In genomic region chr12:12812605-12813119, GRCh38 we compare ENCODE assay signal across 9 cellular contexts. TPM values are rescaled to one million over a fixed set of nuclear protein-coding genes. Genes with fewer than 3 reads are reported as not detected.
DNase-seq lines count a peak whose midpoint lies in the region; ATAC-seq, FAIRE-seq and TF ChIP-seq lines count a peak whose summit lies in the region.
"Had no signal": no experiment of that assay in that cellular context is flagged by ENCODE, and none has a peak within 500 bp of the region (broad histone marks: within the 10 kb centered on the region; RNA-seq: fewer than 3 reads in every experiment).

No MANE protein-coding gene starts in this region.

- no peak overlapping the region for H3K56ac ChIP-seq in IMR-90 (ENCODE audit: extremely low read depth, insufficient read depth, low read length)

- no peak overlapping the region for H3K18ac ChIP-seq in IMR-90 (ENCODE audit: low read depth, low read length)

- peaks cover 5% of the 10 kb centered on the region for H3K9me1 ChIP-seq in IMR-90 (ENCODE audit: insufficient read depth, low read length)

- peak overlapping the region; percentile 93 to 98 (median 97) for H3K27ac Mint-ChIP-seq in CD4-positive, CD25-positive, alpha-beta regulatory T cell
- H3K27ac Mint-ChIP-seq in nephron, result peak overlapping the region; percentile 81 to 90 (median 86)

- H3K4ac ChIP-seq in IMR-90 (ENCODE audit: low read depth, low read length), result 0 out of 2 replicates have a peak overlapping the region, but pooled peaks have one; percentile 30

- H3K4me2 ChIP-seq in IMR-90 (ENCODE audit: low read depth, low read length) (no peak overlapping the region), mammary epithelial cell (ENCODE audit: insufficient read depth, low read depth, low read length) (no peak overlapping the region)

- H2AFZ ChIP-seq in IMR-90 (replicated peaks; ENCODE audit: low read length, poor library complexity) (peak overlapping the region; percentile 92), mammary epithelial cell (ENCODE audit: low read depth, low read length) (no peak overlapping the region)

- ATAC-seq in CD4-positive, CD25-positive, alpha-beta regulatory T cell (ENCODE audit: low read depth in 2 of 2), result no peak
- no peak for ATAC-seq in IMR-90 (ENCODE audit: low read depth)
- no peak for ATAC-seq in GM21528 (IDR thresholded peaks at IDR 0.05; ENCODE audit: low FRiP score, unreplicated experiment)
- no peak for ATAC-seq in HG02840 (IDR thresholded peaks at IDR 0.05; ENCODE audit: low FRiP score, unreplicated experiment)

- H4K8ac ChIP-seq in IMR-90 (ENCODE audit: low read depth in 2 of 2, low read length in 2 of 2), result peak overlapping the region; percentile 8 to 69; a peak in 2 of 4 replicates

- H3K23ac ChIP-seq in IMR-90 (ENCODE audit: low read depth, low read length), result no peak overlapping the region

- H2AK9ac ChIP-seq in IMR-90 (replicated peaks; ENCODE audit: low read depth, low read length, poor library complexity), result no peak overlapping the region

- FAIRE-seq in frontal cortex (lab: Jason Lieb, UNC), result no peak

- H3K9me3 ChIP-seq in CD4-positive, CD25-positive, alpha-beta regulatory T cell (ENCODE audit: control insufficient read depth in 2 of 2, low read length in 2 of 2), result no peaks in the 10 kb centered on the region
- no peaks in the 10 kb centered on the region for H3K9me3 ChIP-seq in IMR-90 (ENCODE audit: control insufficient read depth, insufficient read depth, low read length)
- H3K9me3 ChIP-seq in mammary epithelial cell (replicated peaks; ENCODE audit: insufficient read depth, low read length), result no peaks in the 10 kb centered on the region
- H3K9me3 ChIP-seq: ascending aorta had no signal

- CTCF ChIA-PET in IMR-90 (lab: Yijun Ruan, JAX) (interaction anchor here (0.8 to 1.0 kb wide), 2 partner anchors 20 to 163 kb away, joined by 3 to 4 read pairs; no protein-coding TSS in a partner anchor), mammary epithelial cell (lab: Charles Lee; ENCODE audit: low non-redundant PET) (no interaction called here)

- H3K27me3 ChIP-seq in CD4-positive, CD25-positive, alpha-beta regulatory T cell (ENCODE audit: control insufficient read depth, insufficient read depth, low read length), result no peaks in the 10 kb centered on the region
- H3K27me3 ChIP-seq in IMR-90 (ENCODE audit: control insufficient read depth, insufficient read depth, low read length) (no peaks in the 10 kb centered on the region), mammary epithelial cell (ENCODE audit: insufficient read depth, low read length) (no peaks in the 10 kb centered on the region)
- H3K27me3 ChIP-seq: ascending aorta had no signal

- TF ChIP-seq RAD21 in IMR-90 (IDR thresholded peaks at IDR 0.05; ENCODE audit: low read length), result no peak

- peak overlapping the region; percentile 93; the same call in 1 of the 3 replicates for H2BK15ac ChIP-seq in IMR-90 (ENCODE audit: low read depth, low read length)

- no peak for DNase-seq in CD4-positive, CD25-positive, alpha-beta regulatory T cell
- DNase-seq in IMR-90 (no peak), mammary epithelial cell (no peak), frontal cortex (ENCODE audit: low spot score in 2 of 2) (no peak), OCI-M1 (lab: John Stamatoyannopoulos, UW) (no peak)

- TF ChIP-seq CTCF in IMR-90 (conservative IDR thresholded peaks at IDR 0.05; ENCODE audit: low read depth, low read length) (no peak), mammary epithelial cell (conservative IDR thresholded peaks at IDR 0.05 in 1 of 2, IDR thresholded peaks at IDR 0.05 in 1 of 2; ENCODE audit: extremely low read depth in 1 of 2, insufficient read depth in 1 of 2, low read depth in 1 of 2, low read length in 2 of 2) (no peak), nephron (IDR thresholded peaks at IDR 0.05; ENCODE audit: unreplicated experiment in 3 of 3) (no peak)

- BruUV-seq in IMR-90 (replicated peaks; lab: Mats Ljungman, UMichigan), result no TSS peak
- no TSS peak for BruUV-seq in mammary epithelial cell (replicated peaks; lab: Mats Ljungman, UMichigan)

- H3K14ac ChIP-seq in IMR-90 (replicated peaks; ENCODE audit: low read depth, low read length), result no peak overlapping the region

- H3K79me1 ChIP-seq in IMR-90 (ENCODE audit: low read depth in 1 of 2, low read length in 2 of 2), result peaks cover 6 to 33% of the 10 kb centered on the region in 2 experiments; a peak in 3 of 4 replicates

- H4K20me1 ChIP-seq in IMR-90 (ENCODE audit: insufficient read depth, low read length), result no peaks in the 10 kb centered on the region
- H4K20me1 ChIP-seq in mammary epithelial cell (ENCODE audit: insufficient read depth, low read length), result no peaks in the 10 kb centered on the region

- 0 out of 2 replicates have a peak overlapping the region, but pooled peaks have one; percentile 50 for H2BK120ac ChIP-seq in IMR-90 (ENCODE audit: low read depth, low read length)

- H4K91ac ChIP-seq in IMR-90 (ENCODE audit: insufficient read depth, low read depth, low read length), result peak overlapping the region; percentile 45; the same call in 1 of the 2 replicates

- peak overlapping the region; percentile 51 for H2BK5ac ChIP-seq in IMR-90 (ENCODE audit: low read depth, low read length, poor library complexity, severe bottlenecking)

- H4K5ac ChIP-seq in IMR-90 (ENCODE audit: low read depth, low read length), result no peak overlapping the region

- peaks cover 16% of the 10 kb centered on the region for H3K36me3 ChIP-seq in CD4-positive, CD25-positive, alpha-beta regulatory T cell (ENCODE audit: control insufficient read depth, insufficient read depth, low read length)
- H3K36me3 ChIP-seq in IMR-90 (ENCODE audit: control insufficient read depth, insufficient read depth, low read length) (no peaks in the 10 kb centered on the region), mammary epithelial cell (ENCODE audit: insufficient read depth, low read length) (peaks cover 10% of the 10 kb centered on the region)
- H3K36me3 ChIP-seq: ascending aorta had no signal

- H3K9ac ChIP-seq in IMR-90 (ENCODE audit: low read depth, low read length) (no peak overlapping the region), mammary epithelial cell (ENCODE audit: insufficient read depth, low read length) (no peak overlapping the region)

- peaks cover 19% of the 10 kb centered on the region for H3K36me3 Mint-ChIP-seq in CD4-positive, CD25-positive, alpha-beta regulatory T cell
- peaks cover 26% of the 10 kb centered on the region for H3K36me3 Mint-ChIP-seq in nephron (ENCODE audit: low read depth)

- peaks cover 0 to 2% (median 0%) of the 10 kb centered on the region in 7 donors for H3K9me3 Mint-ChIP-seq in CD4-positive, CD25-positive, alpha-beta regulatory T cell
- H3K9me3 Mint-ChIP-seq in nephron, result no peaks in the 10 kb centered on the region

- intact Hi-C loops in IMR-90 (cut with micrococcal nuclease), result no loop called here
- intact Hi-C loops in mammary epithelial cell (cut with micrococcal nuclease), result loop anchor here (1.0 to 2.0 kb wide), 3 partner anchors 8 to 78 kb away; partner anchors contain the start of gene GPRC5A

- dilution Hi-C loops in IMR-90 (cut with HindIII; ENCODE audit: low sequenced_read_pairs, unreplicated experiment), result no loop called here
- dilution Hi-C loops in mammary epithelial cell (cut with HindIII; ENCODE audit: low sequenced_read_pairs), result no loop called here

- peaks cover 24 to 79% (median 53%) of the 10 kb centered on the region in 4 donors for H3K4me1 Mint-ChIP-seq in CD4-positive, CD25-positive, alpha-beta regulatory T cell
- peaks cover 45% of the 10 kb centered on the region for H3K4me1 Mint-ChIP-seq in nephron

- POLR2A ChIA-PET in IMR-90 (lab: Charles Lee; ENCODE audit: unreplicated experiment), result no interaction called here

- no peak overlapping the region for H3K4me3 ChIP-seq in CD4-positive, CD25-positive, alpha-beta regulatory T cell (ENCODE audit: low read depth, low read length)
- H3K4me3 ChIP-seq in IMR-90 (ENCODE audit: insufficient read depth, low read depth, low read length) (no peak overlapping the region), mammary epithelial cell (replicated peaks in 1 of 3; ENCODE audit: insufficient read depth in 1 of 3, low read depth in 2 of 3, low read length in 3 of 3) (no peak overlapping the region)

- WGBS in IMR-90 (ENCODE audit: extremely low coverage in 2 of 2, insufficient read length in 1 of 2), 2 experiments, result no CpG with 5 or more reads among the region's 14 CpGs
- 59% methylated on average over 14 of the region's 14 CpGs for WGBS in mammary epithelial cell (ENCODE audit: low coverage, missing lambda C conversion rate)

- peaks cover 43% of the 10 kb centered on the region for H3K4me1 ChIP-seq in CD4-positive, CD25-positive, alpha-beta regulatory T cell (ENCODE audit: control insufficient read depth, insufficient read depth, low read length, poor library complexity, severe bottlenecking)
- peaks cover 6% of the 10 kb centered on the region for H3K4me1 ChIP-seq in IMR-90 (ENCODE audit: control insufficient read depth, insufficient read depth, low read length)
- peaks cover 28% of the 10 kb centered on the region for H3K4me1 ChIP-seq in mammary epithelial cell (ENCODE audit: insufficient read depth, low read length)

- no peaks in the 10 kb centered on the region for H3K27me3 Mint-ChIP-seq in CD4-positive, CD25-positive, alpha-beta regulatory T cell
- no peaks in the 10 kb centered on the region for H3K27me3 Mint-ChIP-seq in nephron (ENCODE audit: low read depth)

- no peak overlapping the region for H2BK20ac ChIP-seq in IMR-90 (ENCODE audit: low read depth, low read length)

- in situ Hi-C loops in IMR-90 (cut with MboI; ENCODE audit: low sequenced_read_pairs) (no loop called here), mammary epithelial cell (cut with MboI; ENCODE audit: low sequenced_read_pairs in 2 of 2) (loop anchor here in 1 of 2 donors (25.0 kb wide), 1 partner anchor 400 kb away; no protein-coding TSS in a partner anchor)

- H3K4me3 Mint-ChIP-seq in CD4-positive, CD25-positive, alpha-beta regulatory T cell, result peak overlapping the region; percentile 88 to 100 (median 93)
- H3K4me3 Mint-ChIP-seq in nephron, result peak overlapping the region; percentile 89 to 96 (median 92)

- peak overlapping the region; percentile 43 for H2AK5ac ChIP-seq in IMR-90 (ENCODE audit: low read depth, low read length)

- peak overlapping the region; percentile 85 for H3K27ac ChIP-seq in CD4-positive, CD25-positive, alpha-beta regulatory T cell (ENCODE audit: insufficient read depth, low read length, poor library complexity, severe bottlenecking)
- H3K27ac ChIP-seq in IMR-90 (ENCODE audit: insufficient read depth, low read length) (no peak overlapping the region), mammary epithelial cell (ENCODE audit: insufficient read depth, low read depth, low read length) (peak overlapping the region; percentile 93)

- H3K79me2 ChIP-seq in mammary epithelial cell (ENCODE audit: insufficient read depth, low read length), result peaks cover 45% of the 10 kb centered on the region

- no peak for TF ChIP-seq POLR2A in IMR-90 (IDR thresholded peaks at IDR 0.05; ENCODE audit: low read depth, low read length)

RNA-seq across cellular contexts. Expression of gene DDX47, which starts 0.5 kb away (rescaled TPM):
- total RNA-seq in CD4-positive, CD25-positive, alpha-beta regulatory T cell, result 117 TPM
- polyA plus RNA-seq in CD4-positive, CD25-positive, alpha-beta regulatory T cell, result 10 to 100 TPM; 63.2 to 83.9 (median 72.0) TPM
- total RNA-seq in IMR-90 (2012; rRNA removed) (77.8 and 104 TPM in 2 replicates), mammary epithelial cell (10 to 100 TPM; 62.1 to 70.3 TPM), frontal cortex (62.4 TPM)
- polyA plus RNA-seq in IMR-90 (2012; rRNA removed) (71.5 and 89.5 TPM in 2 replicates), mammary epithelial cell (66.1 TPM)
- 14.9 and 35.0 TPM in 2 replicates for polyA plus RNA-seq in IMR-90 (2012; cell fraction: cytosol; rRNA removed)
- 29.6 and 177 TPM in 2 replicates for polyA plus RNA-seq in IMR-90 (2012; cell fraction: nucleus; rRNA removed; ENCODE audit: low replicate concordance)
- polyA minus RNA-seq in mammary epithelial cell, result 110 TPM

RNA-seq across cellular contexts. Expression of gene APOLD1, which starts 27.2 kb away (rescaled TPM):
- total RNA-seq in CD4-positive, CD25-positive, alpha-beta regulatory T cell, result 3.9 TPM
- 1 to 10 TPM; 1.9 to 3.1 (median 2.7) TPM for polyA plus RNA-seq in CD4-positive, CD25-positive, alpha-beta regulatory T cell
- 4.2 and 4.5 TPM in 2 replicates for total RNA-seq in IMR-90 (2012; rRNA removed)
- 2.3 and 2.4 TPM in 2 replicates for polyA plus RNA-seq in IMR-90 (2012; rRNA removed)
- polyA plus RNA-seq in IMR-90 (2012; cell fraction: cytosol; rRNA removed), result 1.0 and 1.5 TPM in 2 replicates
- 4.5 and 10.6 TPM in 2 replicates for polyA plus RNA-seq in IMR-90 (2012; cell fraction: nucleus; rRNA removed; ENCODE audit: low replicate concordance)
- total RNA-seq in mammary epithelial cell, result 1 to 10 TPM in 1 of 2 donors, under 1 TPM in 1; 0.99 to 2.7 TPM
- polyA plus RNA-seq in mammary epithelial cell, result 0.49 TPM
- 0.21 TPM for polyA minus RNA-seq in mammary epithelial cell
- total RNA-seq in frontal cortex, result 20.0 TPM
